1 cellular context compared by ENCODE assay signal in the genomic region with DNA sequence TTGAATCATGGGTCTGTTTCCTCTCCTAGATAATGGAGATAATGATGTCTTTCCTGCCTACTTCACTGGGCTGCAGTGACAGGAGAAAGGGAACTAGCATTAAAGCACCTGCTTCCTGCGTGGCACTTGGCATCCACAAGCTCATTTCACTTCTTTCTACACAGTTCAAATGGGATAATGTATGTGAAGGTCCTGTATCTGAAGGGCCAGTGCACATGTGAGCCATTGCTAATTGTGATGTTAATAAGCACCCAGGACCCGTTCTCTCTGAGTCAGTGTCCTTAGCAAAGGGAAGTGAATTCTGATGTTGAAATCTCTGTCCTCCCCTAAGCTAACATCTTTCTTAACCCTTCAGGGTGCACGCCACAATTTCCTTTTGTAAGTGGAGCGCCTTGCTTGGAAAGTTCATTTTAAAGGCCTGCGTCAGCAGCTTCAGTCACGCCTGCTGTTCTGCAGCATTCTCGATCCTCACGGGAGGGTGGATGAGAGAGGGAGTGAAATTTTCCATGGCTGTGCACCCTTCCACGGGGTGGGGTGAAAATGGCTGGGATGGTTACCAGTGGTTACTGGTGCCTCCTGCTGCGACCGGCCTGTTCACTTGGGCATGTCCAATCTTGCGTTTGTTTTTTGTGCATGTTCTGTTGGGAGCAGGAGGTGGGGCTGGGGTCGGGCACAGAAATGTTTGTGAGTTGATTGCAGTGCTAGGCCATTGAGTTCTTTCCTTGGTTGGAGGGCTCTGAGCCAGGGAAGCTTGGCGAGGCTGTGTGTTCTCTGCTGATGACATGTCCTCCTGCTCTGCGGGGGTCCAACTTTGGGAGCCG.
TF ChIP-seq lines count a peak whose summit lies in the region.

No MANE protein-coding gene starts in this region.

TF ChIP-seq in K562, 482 proteins besides CTCF, POLR2A, EP300 and RAD21:
- no peak for TF ChIP-seq CEBPG (CRISPR knock-in tag; IDR thresholded peaks at IDR 0.05)
- 0 out of 4 replicates have a peak, but pooled peaks of 1 of the 2 experiments have one; percentile 19 for TF ChIP-seq CEBPG (tag; conservative IDR thresholded peaks at IDR 0.05 in 1 of 2, IDR thresholded peaks at IDR 0.05 in 1 of 2)
- TF ChIP-seq PYGO2 (tag; IDR thresholded peaks at IDR 0.05): no peak
- peak; percentile 44; the same call in 1 of the 2 replicates for TF ChIP-seq CEBPB (tag; IDR thresholded peaks at IDR 0.05)
- TF ChIP-seq ZBTB43 (CRISPR knock-in tag; IDR thresholded peaks at IDR 0.05): 0 out of 2 replicates have a peak, but pooled peaks have one; percentile 8
- no peak for TF ChIP-seq SPI1 (IDR thresholded peaks at IDR 0.05; ENCODE audit: borderline replicate concordance, low read depth, low read length)
- no peak for TF ChIP-seq PREB (CRISPR knock-in tag; IDR thresholded peaks at IDR 0.05)
TF ChIP-seq in K562: peak in this region for 3.
